8 cellular contexts compared by ENCODE assay signal in the genomic region with DNA sequence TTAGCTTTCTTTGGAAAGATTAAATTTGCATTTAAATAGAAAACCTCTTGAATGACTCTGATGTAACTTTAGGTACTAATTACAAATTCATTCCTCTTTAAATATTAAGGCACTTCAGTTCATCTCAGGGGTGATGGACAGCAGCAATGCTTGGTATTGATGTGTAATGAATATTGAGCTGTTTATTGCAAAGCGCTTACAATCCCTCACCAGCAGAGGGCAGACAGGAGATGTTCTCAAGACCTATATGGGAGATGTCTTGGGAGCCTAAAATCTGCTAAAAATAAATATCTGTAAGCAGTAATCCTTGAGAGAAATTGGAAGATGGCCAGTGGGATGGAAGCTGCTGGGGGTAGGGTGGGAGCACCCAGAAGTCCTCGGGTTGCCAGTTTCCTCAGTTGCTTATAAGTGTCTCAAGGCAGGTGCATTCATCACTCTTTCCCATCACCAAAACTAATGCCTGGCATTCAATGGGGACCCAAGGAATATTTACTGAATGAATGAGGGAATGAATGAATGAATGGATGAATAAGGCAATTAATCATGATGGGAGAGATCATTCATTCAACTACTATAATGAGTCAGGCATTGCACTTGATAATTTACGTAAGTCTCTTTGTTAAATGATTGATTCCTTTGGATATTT. TPM values are rescaled to one million over a fixed set of nuclear protein-coding genes. Genes with fewer than 3 reads are reported as not detected.
DNase-seq lines count a peak whose midpoint lies in the region; ATAC-seq and TF ChIP-seq lines count a peak whose summit lies in the region.

No MANE protein-coding gene starts in this region.

- no peaks in the 10 kb centered on the region for H3K36me3 ChIP-seq in RWPE2 (ENCODE audit: low read depth)

- DNase-seq in COR-L47 (lab: John Stamatoyannopoulos, UW) (peak; percentile 76), Kasumi-1 (lab: John Stamatoyannopoulos, UW) (peak; percentile 53 to 65), RWPE2 (ENCODE audit: low spot score) (no peak), germinal center (ENCODE audit: low spot score) (peak; percentile 36), pulmonary artery endothelial cell (ENCODE audit: low read depth, low spot score) (peak; percentile 22)
- DNase-seq in activated effector memory CD4-positive, alpha-beta T cell treated with Interleukin-2 at 50 U/mL for 16 hours, result peak; percentile 28

- H3K9me3 ChIP-seq in RWPE2 (ENCODE audit: severe bottlenecking), result no peaks in the 10 kb centered on the region

- no peaks in the 10 kb centered on the region for H3K27me3 ChIP-seq in RWPE2 (ENCODE audit: insufficient read depth, poor library complexity, severe bottlenecking)

- H3K27ac ChIP-seq in RWPE2 (ENCODE audit: poor library complexity, severe bottlenecking), result no peak overlapping the region

- ATAC-seq in RWPE2 (ENCODE audit: low read depth) (peak; percentile 48; the same call in 1 of the 3 replicates), GM21423 (IDR thresholded peaks at IDR 0.05; ENCODE audit: unreplicated experiment) (no peak), GM21723 (IDR thresholded peaks at IDR 0.05; ENCODE audit: unreplicated experiment) (no peak)

- TF ChIP-seq CTCF in RWPE2 (IDR thresholded peaks at IDR 0.05; ENCODE audit: poor library complexity, severe bottlenecking), result peak; percentile 93

- no peak overlapping the region for H3K4me3 ChIP-seq in RWPE2 (ENCODE audit: severe bottlenecking)

- H3K4me1 ChIP-seq in RWPE2 (ENCODE audit: insufficient read depth, poor library complexity, severe bottlenecking), result no peaks in the 10 kb centered on the region

RNA-seq across cellular contexts. Expression of gene KLHDC8A, which starts 2.3 kb away (rescaled TPM):
- total RNA-seq in pulmonary artery endothelial cell, result not detected in 2 replicates

RNA-seq across cellular contexts. Expression of gene NUAK2, which starts 32.8 kb away (rescaled TPM):
- 1.2 and 1.8 TPM in 2 replicates for total RNA-seq in pulmonary artery endothelial cell
